11 cellular contexts compared by ENCODE assay signal in genomic region chr20:38725959-38726848, GRCh38. TPM values are rescaled to one million over a fixed set of nuclear protein-coding genes. Genes with fewer than 3 reads are reported as not detected.
DNase-seq lines count a peak whose midpoint lies in the region; ATAC-seq and TF ChIP-seq lines count a peak whose summit lies in the region.
"Had no signal": no experiment of that assay in that cellular context is flagged by ENCODE, and none has a peak within 500 bp of the region (broad histone marks: within the 10 kb centered on the region; RNA-seq: fewer than 3 reads in every experiment).

No MANE protein-coding gene starts in this region.

- intact Hi-C loops in CD4-positive, alpha-beta memory T cell (cut with micrococcal nuclease): loop anchor here (1.0 kb wide), 2 partner anchors 168 to 236 kb away; partner anchors contain the start of gene DHX35
- intact Hi-C loops in prostate gland (cut with DNase I): no loop called here

- peaks cover 43 to 71% (median 61%) of the 10 kb centered on the region in 4 donors for H3K4me1 Mint-ChIP-seq in CD4-positive, alpha-beta memory T cell
- H3K4me1 Mint-ChIP-seq in activated CD4-positive, alpha-beta T cell treated with anti-CD3 and anti-CD28 coated beads, Interleukin-2, amount 10 ng/mL, durations not matched to agents 7 days and 5 days: peaks cover 53% of the 10 kb centered on the region

- ATAC-seq in foreskin keratinocyte (peak; percentile 12), HG02678 (IDR thresholded peaks at IDR 0.05; ENCODE audit: unreplicated experiment) (no peak), GM18498 (IDR thresholded peaks at IDR 0.05; ENCODE audit: unreplicated experiment) (no peak)

- H3K4me3 Mint-ChIP-seq in CD4-positive, alpha-beta memory T cell: peak overlapping the region in 6 of 8 donors; percentile 9 to 86 (median 68)
- peak overlapping the region; percentile 21 for H3K4me3 Mint-ChIP-seq in activated CD4-positive, alpha-beta T cell treated with anti-CD3 and anti-CD28 coated beads, Interleukin-2, amount 10 ng/mL, durations not matched to agents 7 days and 5 days

- peak; percentile 59 for TF ChIP-seq CTCF in foreskin keratinocyte (conservative IDR thresholded peaks at IDR 0.05)
- no peak for TF ChIP-seq CTCF in prostate gland (IDR thresholded peaks at IDR 0.05)

- H3K4me3 ChIP-seq in CD4-positive, alpha-beta memory T cell (ENCODE audit: low read length in 2 of 2): no peak overlapping the region
- H3K4me3 ChIP-seq in prostate gland: no peak overlapping the region

- H3K27me3 Mint-ChIP-seq in CD4-positive, alpha-beta memory T cell: peaks cover 72 to 80% of the 10 kb centered on the region in 2 donors
- H3K27me3 Mint-ChIP-seq in activated CD4-positive, alpha-beta T cell treated with anti-CD3 and anti-CD28 coated beads, Interleukin-2, amount 10 ng/mL, durations not matched to agents 7 days and 5 days: peaks cover 88% of the 10 kb centered on the region

- no peaks in the 10 kb centered on the region for H3K9me3 ChIP-seq in CD4-positive, alpha-beta memory T cell (ENCODE audit: control insufficient read depth in 1 of 2, low read length in 2 of 2)
- no peaks in the 10 kb centered on the region for H3K9me3 ChIP-seq in prostate gland

- peaks cover 0 to 28% (median 6%) of the 10 kb centered on the region in 8 donors for H3K9me3 Mint-ChIP-seq in CD4-positive, alpha-beta memory T cell
- no peaks in the 10 kb centered on the region for H3K9me3 Mint-ChIP-seq in activated CD4-positive, alpha-beta T cell treated with anti-CD3 and anti-CD28 coated beads, Interleukin-2, amount 10 ng/mL, durations not matched to agents 7 days and 5 days

- CTCF ChIA-PET in CD4-positive, alpha-beta memory T cell (lab: Charles Lee; ENCODE audit: partially characterized antibody): interaction anchor here (0.7 to 3.6 kb wide), 9 partner anchors 25 to 323 kb away, joined by 3 to 23 read pairs (median 3); partner anchors contain the start of gene DHX35
- CTCF ChIA-PET in activated CD4-positive, alpha-beta T cell treated with anti-CD3 and anti-CD28 coated beads, Interleukin-2, amount 10 ng/mL, durations not matched to agents 7 days and 5 days (lab: Charles Lee): interaction anchor here (0.6 to 2.0 kb wide), 4 partner anchors 10 to 41 kb away, joined by 3 to 7 read pairs (median 4); no protein-coding TSS in a partner anchor

- peaks cover 89% of the 10 kb centered on the region for H3K27me3 ChIP-seq in CD4-positive, alpha-beta memory T cell (ENCODE audit: insufficient read depth, low read length)
- H3K27me3 ChIP-seq in foreskin keratinocyte (peaks cover 100% of the 10 kb centered on the region), prostate gland (replicated peaks; ENCODE audit: insufficient read depth) (peaks cover 76% of the 10 kb centered on the region)

- 11% methylated on average over 43 of the region's 49 CpGs for WGBS in prostate gland

- peaks cover 73% of the 10 kb centered on the region for H3K4me1 ChIP-seq in CD4-positive, alpha-beta memory T cell (ENCODE audit: insufficient read depth, low read length)
- H3K4me1 ChIP-seq in foreskin keratinocyte (no peaks in the 10 kb centered on the region), prostate gland (replicated peaks) (no peaks in the 10 kb centered on the region)

- no peak overlapping the region for H3K27ac ChIP-seq in CD4-positive, alpha-beta memory T cell (ENCODE audit: low read depth, low read length)
- H3K27ac ChIP-seq in foreskin keratinocyte (no peak overlapping the region), prostate gland (no peak overlapping the region)
- H3K27ac ChIP-seq: HL-60 had no signal

- peak in 3 of 5 donors; percentile 22 to 39 (median 30) for DNase-seq in CD4-positive, alpha-beta memory T cell
- DNase-seq in KG1 (lab: John Stamatoyannopoulos, UW): peak; percentile 11
- peak; percentile 36 for DNase-seq in activated CD4-positive, alpha-beta T cell treated with anti-CD3 and anti-CD28 coated beads, Interleukin-2, amount 10 ng/mL, durations not matched to agents 7 days and 5 days
- no peak for DNase-seq in foreskin keratinocyte
- DNase-seq in stimulated activated CD4-positive, alpha-beta T cell treated with anti-CD3 and anti-CD28 coated beads, Interleukin-2, amount 100 ng/mL, for 24 hours: peak; percentile 60 to 67
- no peak for DNase-seq in prostate gland (ENCODE audit: low spot score)

- peak overlapping the region in 5 of 7 donors; percentile 11 to 89 (median 85) for H3K27ac Mint-ChIP-seq in CD4-positive, alpha-beta memory T cell
- peak overlapping the region; percentile 70 for H3K27ac Mint-ChIP-seq in activated CD4-positive, alpha-beta T cell treated with anti-CD3 and anti-CD28 coated beads, Interleukin-2, amount 10 ng/mL, durations not matched to agents 7 days and 5 days

- TF ChIP-seq POLR2A in prostate gland (IDR thresholded peaks at IDR 0.05): no peak

- POLR2A ChIA-PET in CD4-positive, alpha-beta memory T cell (lab: Charles Lee; ENCODE audit: partially characterized antibody): interaction anchor here (0.7 to 1.7 kb wide), 4 partner anchors 10 to 236 kb away, joined by 3 to 6 read pairs (median 4); partner anchors contain the start of gene DHX35
- POLR2A ChIA-PET in activated CD4-positive, alpha-beta T cell treated with anti-CD3 and anti-CD28 coated beads, Interleukin-2, amount 10 ng/mL, durations not matched to agents 7 days and 5 days (lab: Charles Lee): no interaction called here

- H3K36me3 Mint-ChIP-seq in CD4-positive, alpha-beta memory T cell: peaks cover 0 to 8% of the 10 kb centered on the region in 2 donors
- peaks cover 6% of the 10 kb centered on the region for H3K36me3 Mint-ChIP-seq in activated CD4-positive, alpha-beta T cell treated with anti-CD3 and anti-CD28 coated beads, Interleukin-2, amount 10 ng/mL, durations not matched to agents 7 days and 5 days (ENCODE audit: low read depth)

- H3K36me3 ChIP-seq in CD4-positive, alpha-beta memory T cell (ENCODE audit: insufficient read depth, low read length): no peaks in the 10 kb centered on the region
- no peaks in the 10 kb centered on the region for H3K36me3 ChIP-seq in prostate gland

RNA-seq across cellular contexts. Expression of gene SLC32A1, which starts 1.9 kb away (rescaled TPM):
- total RNA-seq in CD4-positive, alpha-beta memory T cell: not detected
- not detected for polyA plus RNA-seq in CD4-positive, alpha-beta memory T cell
- not detected for total RNA-seq in activated CD4-positive, alpha-beta T cell treated with anti-CD3 and anti-CD28 coated beads, Interleukin-2, amount 10 ng/mL, durations not matched to agents 7 days and 5 days
- total RNA-seq in foreskin keratinocyte (not detected in 2 replicates), prostate gland (not detected)
- not detected in 2 replicates for polyA plus RNA-seq in foreskin keratinocyte
- total RNA-seq: subcutaneous adipose tissue had no signal
- polyA plus RNA-seq: esophagus had no signal

RNA-seq across cellular contexts. Expression of gene ACTR5, which starts 22.1 kb away (rescaled TPM):
- total RNA-seq in CD4-positive, alpha-beta memory T cell: 10 to 100 TPM; 16.9 to 17.4 TPM
- polyA plus RNA-seq in CD4-positive, alpha-beta memory T cell: 10 to 100 TPM in 1 of 2 donors, 1 to 10 TPM in 1; 8.7 to 10.5 TPM
- 1 to 10 TPM; 7.8 to 8.1 TPM for total RNA-seq in activated CD4-positive, alpha-beta T cell treated with anti-CD3 and anti-CD28 coated beads, Interleukin-2, amount 10 ng/mL, durations not matched to agents 7 days and 5 days
- total RNA-seq in foreskin keratinocyte (8.3 and 8.5 TPM in 2 replicates), prostate gland (10 to 100 TPM in 1 of 2 donors, 1 to 10 TPM in 1; 6.4 to 18.1 TPM)
- polyA plus RNA-seq in foreskin keratinocyte: 6.5 and 7.0 TPM in 2 replicates

Comparison
In these comparisons a context has a peak if more than half of its experiments do, and no peak if none do; other contexts are left out.
1. DNase-seq: peak in CD4-positive, alpha-beta memory T cell (3 of 5), KG1 (single experiment), activated CD4-positive, alpha-beta T cell treated with anti-CD3 and anti-CD28 coated beads, Interleukin-2, amount 10 ng/mL, durations not matched to agents 7 days and 5 days (single experiment) and stimulated activated CD4-positive, alpha-beta T cell treated with anti-CD3 and anti-CD28 coated beads, Interleukin-2, amount 100 ng/mL, for 24 hours (2 of 2); none in foreskin keratinocyte (0 of 2) and prostate gland (single experiment).